Comparison of ENCODE assay signal across 1 cellular context in the genomic region with DNA sequence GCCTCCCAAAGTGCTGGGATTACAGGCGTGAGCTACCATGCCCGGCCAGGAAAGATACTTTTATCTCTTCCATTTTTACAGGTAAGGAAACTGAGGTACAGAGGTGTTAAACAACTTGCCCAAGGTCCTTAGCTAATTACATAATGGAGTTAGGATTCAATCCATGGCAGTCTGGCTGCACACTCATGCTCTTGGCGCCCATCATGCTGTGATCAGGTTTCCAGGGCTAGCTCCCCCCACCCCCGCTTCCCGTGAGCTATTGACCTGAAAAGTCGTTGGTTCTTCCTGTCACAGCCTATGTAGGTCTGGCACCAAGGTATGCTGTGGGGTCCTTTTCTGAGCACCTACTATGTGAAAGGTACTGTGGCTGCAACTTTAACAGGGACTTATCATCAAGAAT.
TF ChIP-seq lines count a peak whose summit lies in the region.

No MANE protein-coding gene starts in this region.

TF ChIP-seq in H1, 55 proteins besides CTCF, POLR2A, EP300 and RAD21:
- no peak for TF ChIP-seq PHF8 (conservative IDR thresholded peaks at IDR 0.05; ENCODE audit: low read depth, low read length)
- TF ChIP-seq EZH2 (IDR thresholded peaks at IDR 0.05; ENCODE audit: low read depth, low read length, severe bottlenecking) = no peak
- no peak for TF ChIP-seq TEAD4 (IDR thresholded peaks at IDR 0.05; ENCODE audit: low read depth, low read length)
- TF ChIP-seq POU5F1 (IDR thresholded peaks at IDR 0.05; ENCODE audit: low read depth, low read length) = no peak
- TF ChIP-seq, protein P1, sequence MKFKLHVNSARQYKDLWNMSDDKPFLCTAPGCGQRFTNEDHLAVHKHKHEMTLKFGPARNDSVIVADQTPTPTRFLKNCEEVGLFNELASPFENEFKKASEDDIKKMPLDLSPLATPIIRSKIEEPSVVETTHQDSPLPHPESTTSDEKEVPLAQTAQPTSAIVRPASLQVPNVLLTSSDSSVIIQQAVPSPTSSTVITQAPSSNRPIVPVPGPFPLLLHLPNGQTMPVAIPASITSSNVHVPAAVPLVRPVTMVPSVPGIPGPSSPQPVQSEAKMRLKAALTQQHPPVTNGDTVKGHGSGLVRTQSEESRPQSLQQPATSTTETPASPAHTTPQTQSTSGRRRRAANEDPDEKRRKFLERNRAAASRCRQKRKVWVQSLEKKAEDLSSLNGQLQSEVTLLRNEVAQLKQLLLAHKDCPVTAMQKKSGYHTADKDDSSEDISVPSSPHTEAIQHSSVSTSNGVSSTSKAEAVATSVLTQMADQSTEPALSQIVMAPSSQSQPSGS (IDR thresholded peaks at IDR 0.05; ENCODE audit: low read length) = no peak
- TF ChIP-seq RFX5 (IDR thresholded peaks at IDR 0.05; ENCODE audit: borderline replicate concordance, low read depth, low read length) = no peak
- TF ChIP-seq, protein P2, sequence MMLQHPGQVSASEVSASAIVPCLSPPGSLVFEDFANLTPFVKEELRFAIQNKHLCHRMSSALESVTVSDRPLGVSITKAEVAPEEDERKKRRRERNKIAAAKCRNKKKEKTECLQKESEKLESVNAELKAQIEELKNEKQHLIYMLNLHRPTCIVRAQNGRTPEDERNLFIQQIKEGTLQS (IDR thresholded peaks at IDR 0.05; ENCODE audit: insufficient read depth, low read depth, low read length) = no peak
- no peak for TF ChIP-seq JUND (IDR thresholded peaks at IDR 0.05; ENCODE audit: low read length)
- no peak for TF ChIP-seq EGR1 (IDR thresholded peaks at IDR 0.05; ENCODE audit: borderline replicate concordance, low read depth, low read length)
- TF ChIP-seq KDM4A (IDR thresholded peaks at IDR 0.05; ENCODE audit: low read depth, low read length, severe bottlenecking) = no peak
- no peak for TF ChIP-seq YY1 (IDR thresholded peaks at IDR 0.05; ENCODE audit: low read depth, low read length)
- no peak for TF ChIP-seq KDM5A (IDR thresholded peaks at IDR 0.05; ENCODE audit: low read length)
- TF ChIP-seq FOSL1 (IDR thresholded peaks at IDR 0.05; ENCODE audit: insufficient read depth, low read depth, low read length) = no peak
- no peak for TF ChIP-seq GABPA (IDR thresholded peaks at IDR 0.05; ENCODE audit: borderline replicate concordance, insufficient read depth, low read length)
TF ChIP-seq in H1: peak in this region for 0.
